In genomic region chr10:112949875-112950507, GRCh38 we compare ENCODE assay signal across 8 cellular contexts. TPM values are rescaled to one million over a fixed set of nuclear protein-coding genes. Genes with fewer than 3 reads are reported as not detected.
DNase-seq lines count a peak whose midpoint lies in the region; ATAC-seq, FAIRE-seq and TF ChIP-seq lines count a peak whose summit lies in the region.

Gene TCF7L2, plus strand, starts transcription at chr10:112950247. Its CDS starts 510 bp downstream, at chr10:112950757.

- H3K36me3 ChIP-seq in kidney (ENCODE audit: control insufficient read depth in 1 of 2, insufficient read depth in 2 of 2, low read length in 2 of 2) = no peaks in the 10 kb centered on the region

- ATAC-seq in HG03159 (IDR thresholded peaks at IDR 0.05; ENCODE audit: unreplicated experiment) = peak; percentile 65
- ATAC-seq in GM19035 (IDR thresholded peaks at IDR 0.05; ENCODE audit: unreplicated experiment) = no peak

- H3K4me1 ChIP-seq in kidney (ENCODE audit: control insufficient read depth in 1 of 2, insufficient read depth in 1 of 2, low read depth in 1 of 2, low read length in 2 of 2) = peaks cover 5 to 9% of the 10 kb centered on the region in 2 donors

- intact Hi-C loops in activated CD4-positive, alpha-beta T cell treated with anti-CD3 and anti-CD28 coated beads, Interleukin-2, amount 10 ng/mL, durations not matched to agents 24 days and 14 days (cut with micrococcal nuclease) = no loop called here
- intact Hi-C loops in kidney (cut with DNase I) = no loop called here

- H3K36me3 Mint-ChIP-seq in activated CD4-positive, alpha-beta T cell treated with anti-CD3 and anti-CD28 coated beads, Interleukin-2, amount 10 ng/mL, durations not matched to agents 24 days and 14 days (ENCODE audit: low read depth) = peaks cover 3% of the 10 kb centered on the region

- H3K4me1 Mint-ChIP-seq in activated CD4-positive, alpha-beta T cell treated with anti-CD3 and anti-CD28 coated beads, Interleukin-2, amount 10 ng/mL, durations not matched to agents 24 days and 14 days = peaks cover 14% of the 10 kb centered on the region

- DNase-seq in DMS79 treated with DMSO at 0.1 percent for 48 hours (lab: John Stamatoyannopoulos, UW) = peak; percentile 75
- DNase-seq in NCI-H510A treated with DMSO at 0.1 percent for 48 hours (lab: John Stamatoyannopoulos, UW) = peak; percentile 97
- DNase-seq in activated CD4-positive, alpha-beta T cell treated with anti-CD3 and anti-CD28 coated beads, Interleukin-2, amount 10 ng/mL, durations not matched to agents 24 days and 14 days = peak; percentile 75
- DNase-seq in cortex of kidney (lab: John Stamatoyannopoulos, UW) = peak; percentile 11
- DNase-seq in kidney = peak; percentile 98
- DNase-seq in smooth muscle cell of the brain vasculature (ENCODE audit: low read depth, low spot score) = peak; percentile 95

- peak within 1 kb of the TSS; percentile 83 to 89 for H3K9ac ChIP-seq in kidney (ENCODE audit: low read length in 2 of 2)

- H3K27me3 Mint-ChIP-seq in activated CD4-positive, alpha-beta T cell treated with anti-CD3 and anti-CD28 coated beads, Interleukin-2, amount 10 ng/mL, durations not matched to agents 24 days and 14 days = peaks cover 72% of the 10 kb centered on the region

- H3K27ac Mint-ChIP-seq in activated CD4-positive, alpha-beta T cell treated with anti-CD3 and anti-CD28 coated beads, Interleukin-2, amount 10 ng/mL, durations not matched to agents 24 days and 14 days = no peak within 1 kb of the TSS

- H3K4me3 Mint-ChIP-seq in activated CD4-positive, alpha-beta T cell treated with anti-CD3 and anti-CD28 coated beads, Interleukin-2, amount 10 ng/mL, durations not matched to agents 24 days and 14 days = peak within 1 kb of the TSS; percentile 80

- no peaks in the 10 kb centered on the region for H3K9me3 ChIP-seq in kidney (ENCODE audit: control insufficient read depth in 1 of 2, low read length in 2 of 2)

- no peak for TF ChIP-seq CTCF in kidney (IDR thresholded peaks at IDR 0.05; ENCODE audit: borderline replicate concordance, extremely low read depth, insufficient read depth)

- peak within 1 kb of the TSS; percentile 78 to 86 for H3K4me3 ChIP-seq in kidney (ENCODE audit: low read length in 2 of 2)

- H3K27ac ChIP-seq in kidney (ENCODE audit: low read depth in 2 of 2, low read length in 2 of 2) = peak within 1 kb of the TSS; percentile 85 to 94

- H3K9me3 Mint-ChIP-seq in activated CD4-positive, alpha-beta T cell treated with anti-CD3 and anti-CD28 coated beads, Interleukin-2, amount 10 ng/mL, durations not matched to agents 24 days and 14 days = no peaks in the 10 kb centered on the region

- FAIRE-seq in kidney (lab: Jason Lieb, UNC) = no peak

RNA-seq across cellular contexts. Expression of gene TCF7L2, which starts in this region (rescaled TPM):
- total RNA-seq in activated CD4-positive, alpha-beta T cell treated with anti-CD3 and anti-CD28 coated beads, Interleukin-2, amount 10 ng/mL, durations not matched to agents 24 days and 14 days = 0.21 and 0.43 TPM in 2 replicates
- total RNA-seq in kidney = 32.4 TPM
- polyA plus RNA-seq in kidney (ENCODE audit: insufficient read depth, low read depth, low replicate concordance) = 6.5 TPM

Comparison
In these comparisons a context has a peak if more than half of its experiments do, and no peak if none do; other contexts are left out.
1. RNA of gene TCF7L2 (total RNA-seq): 32.4 TPM in kidney (single experiment); 0.21 to 0.43 TPM in activated CD4-positive, alpha-beta T cell treated with anti-CD3 and anti-CD28 coated beads, Interleukin-2, amount 10 ng/mL, durations not matched to agents 24 days and 14 days; every median in the first group is over 10 times any median in the second.
2. Peak in DNase-seq in activated CD4-positive, alpha-beta T cell treated with anti-CD3 and anti-CD28 coated beads, Interleukin-2, amount 10 ng/mL, durations not matched to agents 24 days and 14 days; RNA of the gene not detected or under 1 TPM.
3. DNase-seq: peak in every context shown above with its lines; median percentile 98 in kidney; 97 in NCI-H510A treated with DMSO at 0.1 percent for 48 hours; 95 in smooth muscle cell of the brain vasculature; 75 in DMS79 treated with DMSO at 0.1 percent for 48 hours; 75 in activated CD4-positive, alpha-beta T cell treated with anti-CD3 and anti-CD28 coated beads, Interleukin-2, amount 10 ng/mL, durations not matched to agents 24 days and 14 days; 11 in cortex of kidney.